Comparison of ENCODE assay signal across 18 cellular contexts in genomic region chr11:115941044-115941443, GRCh38.
DNase-seq lines count a peak whose midpoint lies in the region; ATAC-seq and TF ChIP-seq lines count a peak whose summit lies in the region.
"Had no signal": no experiment of that assay in that cellular context is flagged by ENCODE, and none has a peak within 500 bp of the region (broad histone marks: within the 10 kb centered on the region; RNA-seq: fewer than 3 reads in every experiment).

No MANE protein-coding gene starts in this region.

- intact Hi-C loops in Right ventricle myocardium superior (cut with DNase I) = no loop called here

- H3K4me3 Mint-ChIP-seq in chondrocyte (ENCODE audit: unreplicated experiment) = no peak overlapping the region

- no peaks in the 10 kb centered on the region for H3K36me3 Mint-ChIP-seq in chondrocyte (ENCODE audit: low read depth)

- TF ChIP-seq CTCF in right atrium auricular region (IDR thresholded peaks at IDR 0.05) = no peak
- no peak for TF ChIP-seq CTCF in chondrocyte (IDR thresholded peaks at IDR 0.05)

- H3K9me3 ChIP-seq in right atrium auricular region = no peaks in the 10 kb centered on the region

- no peaks in the 10 kb centered on the region for H3K27me3 ChIP-seq in right atrium auricular region

- H3K27ac Mint-ChIP-seq in chondrocyte (ENCODE audit: unreplicated experiment) = peak overlapping the region; percentile 87

- peaks cover 6% of the 10 kb centered on the region for H3K27me3 Mint-ChIP-seq in chondrocyte (ENCODE audit: low read depth)

- ATAC-seq in Right ventricle myocardium superior (ENCODE audit: poor library complexity) = no peak

- H3K4me3 ChIP-seq in right atrium auricular region = no peak overlapping the region
- H3K4me3 ChIP-seq: K562, PC-9 had no signal

- H3K36me3 ChIP-seq in right atrium auricular region = no peaks in the 10 kb centered on the region

- H3K4me1 Mint-ChIP-seq in chondrocyte (ENCODE audit: low read depth) = peaks cover 37% of the 10 kb centered on the region

- no peaks in the 10 kb centered on the region for H3K9me3 Mint-ChIP-seq in chondrocyte (ENCODE audit: low read depth)

- H3K27ac ChIP-seq in right atrium auricular region = peak overlapping the region; percentile 33 to 61
- H3K27ac ChIP-seq: PC-9 had no signal

- no peaks in the 10 kb centered on the region for H3K4me1 ChIP-seq in right atrium auricular region

- no peak for DNase-seq in right atrium auricular region (ENCODE audit: low spot score)
- no peak for DNase-seq in Right ventricle myocardium superior
- no peak for DNase-seq in chondrocyte (ENCODE audit: low spot score)
- peak; percentile 49 for DNase-seq in myocyte (ENCODE audit: low read depth)
- DNase-seq in activated CD4-positive, CD25-positive, alpha-beta regulatory T cell (lab: John Stamatoyannopoulos, UW) = no peak
- DNase-seq in NCI-H748 (lab: John Stamatoyannopoulos, UW; ENCODE audit: unreplicated experiment) = no peak
- DNase-seq in kidney glomerular epithelial cell (lab: John Stamatoyannopoulos, UW) = no peak
- DNase-seq: AML-193, COR-L47, DMS153, NCI-H1417 treated with DMSO at 0.1 percent for 48 hours, NCI-H2029 treated with DMSO at 0.1 percent for 48 hours, NCI-H2171 treated with DMSO at 0.1 percent for 48 hours, NCI-H446 treated with DMSO at 0.1 percent for 48 hours, NCI-H82, SHP77 had no signal
